ENCODE assay signal across 13 cellular contexts in genomic region chr2:20728114-20728758, GRCh38.
DNase-seq lines count a peak whose midpoint lies in the region; ATAC-seq, FAIRE-seq and TF ChIP-seq lines count a peak whose summit lies in the region.
"Had no signal": no experiment of that assay in that cellular context is flagged by ENCODE, and none has a peak within 500 bp of the region (broad histone marks: within the 10 kb centered on the region; RNA-seq: fewer than 3 reads in every experiment).

No MANE protein-coding gene starts in this region.

- H3K4me3 Mint-ChIP-seq in nephron progenitor cell = no peak overlapping the region
- H3K4me3 Mint-ChIP-seq in CD14-positive monocyte = peak overlapping the region in 1 of 2 donors; percentile 17
- H3K4me3 Mint-ChIP-seq: activated naive CD4-positive, alpha-beta T cell treated with anti-CD3 and anti-CD28 coated beads, Interleukin-2, amount 50 U/mL, for 24 hours; CD8-positive, alpha-beta T cell; naive B cell had no signal

- no peaks in the 10 kb centered on the region for H4K20me1 ChIP-seq in endothelial cell of umbilical vein (replicated peaks; ENCODE audit: control insufficient read depth, extremely low read depth, insufficient read depth, low read length)

- intact Hi-C loops in endothelial cell of umbilical vein (cut with micrococcal nuclease) = no loop called here
- intact Hi-C loops in CD14-positive monocyte (cut with micrococcal nuclease) = no loop called here

- dilution Hi-C loops in endothelial cell of umbilical vein (cut with MboI; ENCODE audit: extremely low pct_ligation_motif_present, low sequenced_read_pairs) = no loop called here

- H3K4me3 ChIP-seq in HL-60 (replicated peaks; ENCODE audit: insufficient read depth, low read length) (no peak overlapping the region), endothelial cell of umbilical vein (replicated peaks in 1 of 3; ENCODE audit: insufficient read depth in 1 of 3, low read depth in 1 of 3, low read length in 3 of 3) (no peak overlapping the region)
- H3K4me3 ChIP-seq: transverse colon had no signal

- no TSS peak for BruUV-seq in endothelial cell of umbilical vein (replicated peaks; lab: Mats Ljungman, UMichigan)

- peak; percentile 76 for FAIRE-seq in endothelial cell of umbilical vein (lab: Jason Lieb, UNC)

- peaks cover 17% of the 10 kb centered on the region for H3K4me1 ChIP-seq in endothelial cell of umbilical vein (ENCODE audit: control insufficient read depth, extremely low read depth, insufficient read depth, low read length)

- H3K4me1 Mint-ChIP-seq in nephron progenitor cell (peaks cover 12% of the 10 kb centered on the region), CD14-positive monocyte (peaks cover 10% of the 10 kb centered on the region)
- H3K4me1 Mint-ChIP-seq: activated naive CD4-positive, alpha-beta T cell treated with anti-CD3 and anti-CD28 coated beads, Interleukin-2, amount 50 U/mL, for 24 hours had no signal

- no peaks in the 10 kb centered on the region for H3K79me2 ChIP-seq in endothelial cell of umbilical vein (ENCODE audit: control insufficient read depth, insufficient read depth, low read length)

- peak; percentile 21; the same call in 1 of the 3 replicates for ATAC-seq in SK-N-SH treated with all-trans-retinoic acid at 6 μM for 48 hours
- ATAC-seq: CD8-positive, alpha-beta T cell had no signal

- peak overlapping the region; percentile 11 for H2AFZ ChIP-seq in endothelial cell of umbilical vein (ENCODE audit: low read depth, low read length)

- peak overlapping the region; percentile 79 for H3K4me2 ChIP-seq in endothelial cell of umbilical vein (ENCODE audit: insufficient read depth, low read length)

- H3K9me1 ChIP-seq in endothelial cell of umbilical vein (replicated peaks; ENCODE audit: control insufficient read depth, extremely low read depth, insufficient read depth, low read length) = no peaks in the 10 kb centered on the region

- POLR2A ChIA-PET in endothelial cell of umbilical vein (lab: Charles Lee) = no interaction called here

- peak; percentile 67 for TF ChIP-seq POLR2A in endothelial cell of umbilical vein (IDR thresholded peaks at IDR 0.05; ENCODE audit: low read depth, low read length)

- H3K27me3 Mint-ChIP-seq in nephron progenitor cell (ENCODE audit: low read depth, poor library complexity) (peaks cover 4% of the 10 kb centered on the region), CD14-positive monocyte (ENCODE audit: low read depth in 3 of 3) (peaks cover 0 to 4% (median 0%) of the 10 kb centered on the region in 3 donors)
- H3K27me3 Mint-ChIP-seq: activated naive CD4-positive, alpha-beta T cell treated with anti-CD3 and anti-CD28 coated beads, Interleukin-2, amount 50 U/mL, for 24 hours; naive B cell had no signal

- H3K27ac Mint-ChIP-seq in nephron progenitor cell (peak overlapping the region; percentile 96), CD14-positive monocyte (peak overlapping the region in 2 of 7 donors; percentile 40 to 41)
- H3K27ac Mint-ChIP-seq: activated naive CD4-positive, alpha-beta T cell treated with anti-CD3 and anti-CD28 coated beads, Interleukin-2, amount 50 U/mL, for 24 hours; CD8-positive, alpha-beta T cell had no signal

- TF ChIP-seq CTCF in HL-60 (IDR thresholded peaks at IDR 0.05; ENCODE audit: insufficient read depth, low read length) = no peak
- no peak for TF ChIP-seq CTCF in endothelial cell of umbilical vein (IDR thresholded peaks at IDR 0.05; ENCODE audit: extremely low read depth in 1 of 2, insufficient read depth in 1 of 2, low read depth in 1 of 2, low read length in 2 of 2)
- TF ChIP-seq CTCF in nephron progenitor cell (IDR thresholded peaks at IDR 0.05) = no peak
- no peak for TF ChIP-seq CTCF in CD14-positive monocyte (IDR thresholded peaks at IDR 0.05)

- H3K9me3 Mint-ChIP-seq in nephron progenitor cell (no peaks in the 10 kb centered on the region), CD14-positive monocyte (peaks cover 0 to 3% (median 0%) of the 10 kb centered on the region in 7 donors)
- H3K9me3 Mint-ChIP-seq: activated naive CD4-positive, alpha-beta T cell treated with anti-CD3 and anti-CD28 coated beads, Interleukin-2, amount 50 U/mL, for 24 hours; CD8-positive, alpha-beta T cell; naive B cell had no signal

- H3K36me3 ChIP-seq in endothelial cell of umbilical vein (ENCODE audit: control insufficient read depth in 2 of 2, extremely low read depth in 1 of 2, insufficient read depth in 2 of 2, low read length in 2 of 2) = no peaks in the 10 kb centered on the region

- H3K9me3 ChIP-seq in endothelial cell of umbilical vein (replicated peaks; ENCODE audit: control insufficient read depth, insufficient read depth, low read length) = no peaks in the 10 kb centered on the region
- H3K9me3 ChIP-seq: transverse colon had no signal

- CTCF ChIA-PET in endothelial cell of umbilical vein (lab: Charles Lee) = interaction anchor here (0.6 to 1.4 kb wide), 5 partner anchors 18 to 66 kb away, joined by 3 to 4 read pairs (median 4); no protein-coding TSS in a partner anchor

- H3K9ac ChIP-seq in endothelial cell of umbilical vein (replicated peaks; ENCODE audit: extremely low read depth, insufficient read depth, low read length) = no peak overlapping the region

- peak in 1 of 2 experiments; percentile 41 for DNase-seq in HL-60 (ENCODE audit: low read depth in 1 of 2, low spot score in 1 of 2)
- peak; percentile 92 for DNase-seq in endothelial cell of umbilical vein (ENCODE audit: low read depth, low spot score)
- no peak for DNase-seq in nephron progenitor cell
- DNase-seq in RKO (ENCODE audit: low spot score) = no peak
- DNase-seq in activated CD8-positive, alpha-beta memory T cell treated with anti-CD3 and anti-CD28 coated beads, Interleukin-2, amount 50 U/mL, for 4 hours = no peak
- DNase-seq in DMS 273 (lab: John Stamatoyannopoulos, UW; ENCODE audit: unreplicated experiment) = no peak
- no peak for DNase-seq in CD14-positive monocyte (ENCODE audit: low spot score)
- DNase-seq: CD8-positive, alpha-beta T cell; foreskin fibroblast; naive B cell; transverse colon had no signal

- H3K27ac ChIP-seq in HL-60 (replicated peaks) = peak overlapping the region; percentile 27; the same call in 1 of the 2 replicates
- H3K27ac ChIP-seq in endothelial cell of umbilical vein (ENCODE audit: insufficient read depth, low read depth, low read length) = peak overlapping the region; percentile 50
- H3K27ac ChIP-seq: transverse colon had no signal

- H3K36me3 Mint-ChIP-seq in nephron progenitor cell (ENCODE audit: low read depth) (peaks cover 54% of the 10 kb centered on the region), CD14-positive monocyte (peaks cover 1 to 24% of the 10 kb centered on the region in 2 donors)

- H3K27me3 ChIP-seq in HL-60 (ENCODE audit: insufficient read depth, poor library complexity, severe bottlenecking) = no peaks in the 10 kb centered on the region
- H3K27me3 ChIP-seq in endothelial cell of umbilical vein (ENCODE audit: control insufficient read depth in 2 of 2, insufficient read depth in 2 of 2, low read length in 2 of 2) = no peaks in the 10 kb centered on the region
- H3K27me3 ChIP-seq: transverse colon had no signal

TF ChIP-seq in SK-N-SH treated with all-trans-retinoic acid at 6 μM for 48 hours, 23 proteins besides CTCF, POLR2A, EP300 and RAD21:
- TF ChIP-seq ISL1 (CRISPR knock-in tag; IDR thresholded peaks at IDR 0.05) (peak; percentile 23; the same call in 1 of the 2 replicates), SNAI2 (CRISPR knock-in tag; IDR thresholded peaks at IDR 0.05) (no peak), TOX (CRISPR knock-in tag; IDR thresholded peaks at IDR 0.05; ENCODE audit: borderline replicate concordance) (no peak), ZFP30 (CRISPR knock-in tag; IDR thresholded peaks at IDR 0.05) (no peak)

TF ChIP-seq in endothelial cell of umbilical vein, 7 proteins besides CTCF, POLR2A, EP300 and RAD21:
- TF ChIP-seq, protein P1, sequence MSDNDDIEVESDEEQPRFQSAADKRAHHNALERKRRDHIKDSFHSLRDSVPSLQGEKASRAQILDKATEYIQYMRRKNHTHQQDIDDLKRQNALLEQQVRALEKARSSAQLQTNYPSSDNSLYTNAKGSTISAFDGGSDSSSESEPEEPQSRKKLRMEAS (IDR thresholded peaks at IDR 0.05; ENCODE audit: insufficient read depth, insufficient read length) = no peak
- peak; percentile 41 for TF ChIP-seq POLR2AphosphoS5 (IDR thresholded peaks at IDR 0.05; ENCODE audit: insufficient read depth, low read depth, low read length)
